In genomic region chr17:37315601-37316000, GRCh38 we compare ENCODE assay signal across 34 cellular contexts.
"Had no signal": no experiment of that assay in that cellular context is flagged by ENCODE, and none has a peak within 500 bp of the region (broad histone marks: within the 10 kb centered on the region; RNA-seq: fewer than 3 reads in every experiment).

No MANE protein-coding gene starts in this region.

- H3K4me3 ChIP-seq: adrenal gland, body of pancreas had no signal

- H3K4me1 Mint-ChIP-seq: activated CD4-positive, alpha-beta T cell treated with anti-CD3 and anti-CD28 coated beads for 36 hours; activated naive CD8-positive, alpha-beta T cell treated with anti-CD3 and anti-CD28 coated beads for 36 hours; activated naive CD8-positive, alpha-beta T cell treated with anti-CD3 and anti-CD28 coated beads, Interleukin-2, amount 50 U/mL, for 24 hours had no signal

- H3K27ac ChIP-seq: adrenal gland, body of pancreas had no signal

- H3K4me3 Mint-ChIP-seq: activated CD4-positive, alpha-beta memory T cell treated with anti-CD3 and anti-CD28 coated beads for 36 hours; activated CD4-positive, alpha-beta T cell treated with anti-CD3 and anti-CD28 coated beads for 36 hours; activated CD4-positive, alpha-beta T cell treated with anti-CD3 and anti-CD28 coated beads, Interleukin-2, amount 10 ng/mL, durations not matched to agents 24 days and 14 days; activated CD8-positive, alpha-beta memory T cell treated with anti-CD3 and anti-CD28 coated beads, Interleukin-2, amount 10 ng/mL, durations not matched to agents 7 days and 5 days; activated CD8-positive, alpha-beta T cell treated with anti-CD3 and anti-CD28 coated beads, Interleukin-2, amount 10 ng/mL, durations not matched to agents 7 days and 5 days; activated naive CD4-positive, alpha-beta T cell treated with anti-CD3 and anti-CD28 coated beads for 36 hours; activated naive CD4-positive, alpha-beta T cell treated with anti-CD3 and anti-CD28 coated beads, Interleukin-2, amount 50 U/mL, for 24 hours; activated naive CD8-positive, alpha-beta T cell treated with anti-CD3 and anti-CD28 coated beads for 36 hours; activated naive CD8-positive, alpha-beta T cell treated with anti-CD3 and anti-CD28 coated beads, Interleukin-2, amount 50 U/mL, for 24 hours; activated T-helper 1 cell treated with anti-CD3 and anti-CD28 coated beads, Interleukin-12 subunit alpha, Interleukin-12 subunit beta, Interleukin-2, Interleukin-4 antibody, amounts not matched to agents 30 ng/mL and 10 ng/mL and 1 ng/mL, durations not matched to agents 14 hours and 24 hours and 36 hours; effector memory CD8-positive, alpha-beta T cell; T-helper 1 cell treated with Interleukin-12 subunit alpha and Interleukin-12 subunit beta and Interleukin-4 antibody, amounts not matched to agents 30 μg/mL and 1 μg/mL, for 36 hours had no signal

- H3K27ac Mint-ChIP-seq: activated CD4-positive, alpha-beta memory T cell treated with anti-CD3 and anti-CD28 coated beads for 36 hours; activated CD4-positive, alpha-beta T cell treated with anti-CD3 and anti-CD28 coated beads for 36 hours; activated CD4-positive, alpha-beta T cell treated with anti-CD3 and anti-CD28 coated beads, Interleukin-2, amount 10 ng/mL, durations not matched to agents 24 days and 14 days; activated CD8-positive, alpha-beta memory T cell treated with anti-CD3 and anti-CD28 coated beads, Interleukin-2, amount 10 ng/mL, durations not matched to agents 7 days and 5 days; activated CD8-positive, alpha-beta T cell treated with anti-CD3 and anti-CD28 coated beads, Interleukin-2, amount 10 ng/mL, durations not matched to agents 7 days and 5 days; activated naive CD4-positive, alpha-beta T cell treated with anti-CD3 and anti-CD28 coated beads for 36 hours; activated naive CD4-positive, alpha-beta T cell treated with anti-CD3 and anti-CD28 coated beads, Interleukin-2, amount 50 U/mL, for 24 hours; activated naive CD8-positive, alpha-beta T cell treated with anti-CD3 and anti-CD28 coated beads for 36 hours; activated naive CD8-positive, alpha-beta T cell treated with anti-CD3 and anti-CD28 coated beads, Interleukin-2, amount 50 U/mL, for 24 hours; activated T-helper 1 cell treated with anti-CD3 and anti-CD28 coated beads, Interleukin-12 subunit alpha, Interleukin-12 subunit beta, Interleukin-2, Interleukin-4 antibody, amounts not matched to agents 30 ng/mL and 10 ng/mL and 1 ng/mL, durations not matched to agents 14 hours and 24 hours and 36 hours; activated T-helper 2 cell treated with anti-CD3 and anti-CD28 coated beads, Interferon-gamma antibody, Interleukin-2, Interleukin-4, amounts not matched to agents 10 μg/mL and 5 μg/mL and 100 μg/mL, durations not matched to agents 14 hours and 24 hours and 36 hours; effector memory CD8-positive, alpha-beta T cell; T-helper 1 cell treated with Interleukin-12 subunit alpha and Interleukin-12 subunit beta and Interleukin-4 antibody, amounts not matched to agents 30 μg/mL and 1 μg/mL, for 36 hours had no signal

- FAIRE-seq: colon, endometrium, frontal cortex had no signal

- H3K27me3 Mint-ChIP-seq: activated CD4-positive, alpha-beta memory T cell treated with anti-CD3 and anti-CD28 coated beads for 36 hours; activated CD4-positive, alpha-beta T cell treated with anti-CD3 and anti-CD28 coated beads for 36 hours; activated CD4-positive, alpha-beta T cell treated with anti-CD3 and anti-CD28 coated beads, Interleukin-2, amount 10 ng/mL, durations not matched to agents 24 days and 14 days; activated CD8-positive, alpha-beta memory T cell treated with anti-CD3 and anti-CD28 coated beads, Interleukin-2, amount 10 ng/mL, durations not matched to agents 7 days and 5 days; activated naive CD4-positive, alpha-beta T cell treated with anti-CD3 and anti-CD28 coated beads, Interleukin-2, amount 50 U/mL, for 24 hours; activated naive CD8-positive, alpha-beta T cell treated with anti-CD3 and anti-CD28 coated beads for 36 hours; activated naive CD8-positive, alpha-beta T cell treated with anti-CD3 and anti-CD28 coated beads, Interleukin-2, amount 50 U/mL, for 24 hours; effector memory CD8-positive, alpha-beta T cell had no signal

- H3K4me1 ChIP-seq: adrenal gland, body of pancreas had no signal

- H3K36me3 ChIP-seq: adrenal gland had no signal

- H3K27me3 ChIP-seq: adrenal gland, body of pancreas had no signal

- ATAC-seq: activated CD4-positive, alpha-beta T cell treated with anti-CD3 and anti-CD28 coated beads for 36 hours; activated CD8-positive, alpha-beta memory T cell treated with anti-CD3 and anti-CD28 coated beads, Interleukin-2, amount 10 ng/mL, durations not matched to agents 7 days and 5 days; activated CD8-positive, alpha-beta T cell treated with anti-CD3 and anti-CD28 coated beads, Interleukin-2, amount 10 ng/mL, durations not matched to agents 7 days and 5 days; activated naive CD8-positive, alpha-beta T cell treated with anti-CD3 and anti-CD28 coated beads, Interleukin-2, amount 50 U/mL, for 24 hours; body of pancreas; effector memory CD8-positive, alpha-beta T cell; esophagus mucosa had no signal

- H3K9me3 Mint-ChIP-seq: activated CD4-positive, alpha-beta memory T cell treated with anti-CD3 and anti-CD28 coated beads for 36 hours; activated CD4-positive, alpha-beta T cell treated with anti-CD3 and anti-CD28 coated beads, Interleukin-2, amount 10 ng/mL, durations not matched to agents 24 days and 14 days; activated naive CD4-positive, alpha-beta T cell treated with anti-CD3 and anti-CD28 coated beads for 36 hours; activated naive CD4-positive, alpha-beta T cell treated with anti-CD3 and anti-CD28 coated beads, Interleukin-2, amount 50 U/mL, for 24 hours; activated naive CD8-positive, alpha-beta T cell treated with anti-CD3 and anti-CD28 coated beads for 36 hours; activated naive CD8-positive, alpha-beta T cell treated with anti-CD3 and anti-CD28 coated beads, Interleukin-2, amount 50 U/mL, for 24 hours; activated T-helper 1 cell treated with anti-CD3 and anti-CD28 coated beads, Interleukin-12 subunit alpha, Interleukin-12 subunit beta, Interleukin-2, Interleukin-4 antibody, amounts not matched to agents 30 ng/mL and 10 ng/mL and 1 ng/mL, durations not matched to agents 14 hours and 24 hours and 36 hours; activated T-helper 2 cell treated with anti-CD3 and anti-CD28 coated beads, Interferon-gamma antibody, Interleukin-2, Interleukin-4, amounts not matched to agents 10 μg/mL and 5 μg/mL and 100 μg/mL, durations not matched to agents 14 hours and 24 hours and 36 hours; effector memory CD8-positive, alpha-beta T cell; T-helper 1 cell treated with Interleukin-12 subunit alpha and Interleukin-12 subunit beta and Interleukin-4 antibody, amounts not matched to agents 30 μg/mL and 1 μg/mL, for 36 hours had no signal

- DNase-seq: activated CD4-positive, alpha-beta memory T cell treated with anti-CD3 and anti-CD28 coated beads for 36 hours; activated CD4-positive, alpha-beta T cell treated with anti-CD3 and anti-CD28 coated beads for 36 hours; activated CD4-positive, alpha-beta T cell treated with anti-CD3 and anti-CD28 coated beads, Interleukin-2, amount 10 ng/mL, durations not matched to agents 24 days and 14 days; activated CD4-positive, CD25-positive, alpha-beta regulatory T cell; activated CD4-positive, CD25-positive, alpha-beta regulatory T cell treated with anti-CD3 and anti-CD28 coated beads, Interleukin-2, amount 50 U/mL, for 72 hours; activated CD8-positive, alpha-beta memory T cell treated with anti-CD3 and anti-CD28 coated beads, Interleukin-2, amount 10 ng/mL, durations not matched to agents 7 days and 5 days; activated CD8-positive, alpha-beta memory T cell treated with anti-CD3 and anti-CD28 coated beads, Interleukin-2, amount 50 U/mL, for 4 hours; activated CD8-positive, alpha-beta T cell treated with anti-CD3 and anti-CD28 coated beads, Interleukin-2, amount 10 ng/mL, durations not matched to agents 7 days and 5 days; activated effector memory CD4-positive, alpha-beta T cell treated with anti-CD3 and anti-CD28 coated beads, Interleukin-2, amount 50 U/mL, for 16 hours; activated naive CD4-positive, alpha-beta T cell treated with anti-CD3 and anti-CD28 coated beads for 36 hours; activated naive CD8-positive, alpha-beta T cell treated with anti-CD3 and anti-CD28 coated beads for 36 hours; activated naive CD8-positive, alpha-beta T cell treated with anti-CD3 and anti-CD28 coated beads, Interleukin-2, amount 50 U/mL, for 24 hours; activated T-cell treated with anti-CD3 and anti-CD28 coated beads, Interleukin-2, amount 50 U/mL, for 1 hour; activated T-cell treated with anti-CD3 and anti-CD28 coated beads, Interleukin-2, amount 50 U/mL, for 48 hours; adrenal gland; amygdala; aorta; body of pancreas; caudate nucleus; cortex of kidney; dermis blood vessel endothelial cell; effector CD4-positive, alpha-beta T cell; effector memory CD8-positive, alpha-beta T cell; foreskin fibroblast; head of caudate nucleus; T1000 had no signal

- H3K9me3 ChIP-seq: adrenal gland, body of pancreas had no signal
